13 cellular contexts compared by ENCODE assay signal in genomic region chr18:26764177-26764576, GRCh38.
DNase-seq lines count a peak whose midpoint lies in the region; TF ChIP-seq lines count a peak whose summit lies in the region.
"Had no signal": no experiment of that assay in that cellular context is flagged by ENCODE, and none has a peak within 500 bp of the region (broad histone marks: within the 10 kb centered on the region; RNA-seq: fewer than 3 reads in every experiment).

No MANE protein-coding gene starts in this region.

- no peak overlapping the region for H3K4me3 Mint-ChIP-seq in osteocyte (ENCODE audit: unreplicated experiment)
- H3K4me3 Mint-ChIP-seq: CD14-positive monocyte; CD4-positive, alpha-beta memory T cell; H9 had no signal

- H3K9me3 ChIP-seq in prostate gland, result no peaks in the 10 kb centered on the region

- DNase-seq in LNCaP clone FGC (ENCODE audit: low read depth), result peak; percentile 52
- no peak for DNase-seq in prostate gland (ENCODE audit: low spot score)
- no peak for DNase-seq in osteocyte (ENCODE audit: extremely low spot score, unreplicated experiment)
- DNase-seq in foreskin fibroblast, result no peak
- DNase-seq: AML-193; Calu3; CD4-positive, alpha-beta memory T cell; DMS79 treated with DMSO at 0.1 percent for 48 hours; GF-D8; H9 had no signal

- H3K4me1 ChIP-seq in prostate gland (replicated peaks), result peaks cover 2% of the 10 kb centered on the region

- peaks cover 2% of the 10 kb centered on the region for H3K36me3 Mint-ChIP-seq in osteocyte (ENCODE audit: unreplicated experiment)
- H3K36me3 Mint-ChIP-seq: CD14-positive monocyte; CD4-positive, alpha-beta memory T cell had no signal

- intact Hi-C loops in prostate gland (cut with DNase I), result no loop called here

- no peaks in the 10 kb centered on the region for H3K4me1 Mint-ChIP-seq in osteocyte (ENCODE audit: unreplicated experiment)
- H3K4me1 Mint-ChIP-seq: CD4-positive, alpha-beta memory T cell had no signal

- H3K27me3 ChIP-seq in prostate gland (replicated peaks; ENCODE audit: insufficient read depth), result no peaks in the 10 kb centered on the region

- H3K4me3 ChIP-seq in LNCaP clone FGC (ENCODE audit: low read depth, low read length), result no peak overlapping the region
- no peak overlapping the region for H3K4me3 ChIP-seq in prostate gland
- H3K4me3 ChIP-seq in foreskin fibroblast (ENCODE audit: low read depth in 1 of 2, low read length in 2 of 2), result no peak overlapping the region

- H3K9me3 Mint-ChIP-seq in osteocyte (ENCODE audit: unreplicated experiment), result peaks cover 6% of the 10 kb centered on the region
- H3K9me3 Mint-ChIP-seq: H9 had no signal

- no peak overlapping the region for H3K27ac Mint-ChIP-seq in osteocyte (ENCODE audit: unreplicated experiment)
- H3K27ac Mint-ChIP-seq: CD14-positive monocyte; CD4-positive, alpha-beta memory T cell; H9 had no signal

- TF ChIP-seq POLR2A in prostate gland (IDR thresholded peaks at IDR 0.05), result no peak

- TF ChIP-seq CTCF in 22Rv1 (IDR thresholded peaks at IDR 0.05), result no peak
- no peak for TF ChIP-seq CTCF in C4-2B (conservative IDR thresholded peaks at IDR 0.05)
- no peak for TF ChIP-seq CTCF in LNCaP clone FGC (IDR thresholded peaks at IDR 0.05; ENCODE audit: control insufficient read depth, extremely low read depth, insufficient read depth)
- no peak for TF ChIP-seq CTCF in prostate gland (IDR thresholded peaks at IDR 0.05)
- TF ChIP-seq CTCF in osteocyte (IDR thresholded peaks at IDR 0.05), result no peak
- TF ChIP-seq CTCF in foreskin fibroblast (IDR thresholded peaks at IDR 0.05; ENCODE audit: low read depth, low read length), result no peak

- peaks cover 3% of the 10 kb centered on the region for H3K27me3 Mint-ChIP-seq in osteocyte (ENCODE audit: unreplicated experiment)
- H3K27me3 Mint-ChIP-seq: CD4-positive, alpha-beta memory T cell had no signal

- H3K27ac ChIP-seq in 22Rv1, result peak overlapping the region; percentile 73
- H3K27ac ChIP-seq in C4-2B, result peak overlapping the region; percentile 97
- peak overlapping the region; percentile 50 to 59 for H3K27ac ChIP-seq in prostate gland

- WGBS in prostate gland, result 55% methylated on average over 1 of the region's 1 CpG

- H3K36me3 ChIP-seq in prostate gland, result no peaks in the 10 kb centered on the region
